In the genomic region with DNA sequence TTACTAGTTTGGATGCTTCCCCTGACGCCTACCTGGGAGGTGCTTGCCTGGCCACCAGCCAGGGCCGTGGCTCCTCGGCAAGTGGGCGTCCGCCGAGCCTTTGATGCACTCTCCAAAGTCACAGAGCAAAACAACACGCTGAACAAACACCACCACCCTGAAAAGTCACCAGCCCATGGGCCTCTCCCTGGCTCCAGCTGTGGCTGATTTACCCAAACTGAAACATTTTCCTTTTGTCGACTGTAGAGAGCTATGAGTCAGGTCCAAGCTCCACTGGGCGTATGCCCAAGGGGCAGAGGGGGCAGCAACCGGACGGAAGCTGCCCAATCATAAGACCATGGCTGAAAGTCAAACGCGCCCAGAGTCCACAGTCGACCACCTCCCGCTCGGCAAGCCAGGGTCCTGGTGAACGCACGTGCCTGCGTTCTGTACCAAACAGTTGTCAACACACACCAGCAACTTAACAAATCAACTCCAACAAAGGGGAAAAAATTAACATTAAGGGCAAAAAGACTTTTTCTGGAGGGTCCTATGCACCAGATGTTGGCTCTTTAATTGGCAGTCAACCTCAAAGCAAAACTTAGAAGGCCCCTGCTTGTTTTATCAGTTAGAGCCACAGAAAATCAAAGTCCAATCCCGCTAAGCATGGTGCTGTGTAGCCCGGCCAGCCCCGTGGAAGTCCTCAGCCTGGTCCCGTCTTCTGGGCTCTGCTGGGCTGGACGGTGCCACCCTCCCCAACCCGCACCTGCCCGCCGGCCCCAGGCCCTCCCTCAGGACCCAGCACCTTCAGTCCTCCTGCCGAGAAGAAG, we compare ENCODE assay signal across 1 cellular context.
TF ChIP-seq lines count a peak whose summit lies in the region.

No MANE protein-coding gene starts in this region.

TF ChIP-seq in HepG2, 621 proteins besides CTCF, POLR2A, EP300 and RAD21 (continued from another document and continues in another):
- TF ChIP-seq, protein P1, sequence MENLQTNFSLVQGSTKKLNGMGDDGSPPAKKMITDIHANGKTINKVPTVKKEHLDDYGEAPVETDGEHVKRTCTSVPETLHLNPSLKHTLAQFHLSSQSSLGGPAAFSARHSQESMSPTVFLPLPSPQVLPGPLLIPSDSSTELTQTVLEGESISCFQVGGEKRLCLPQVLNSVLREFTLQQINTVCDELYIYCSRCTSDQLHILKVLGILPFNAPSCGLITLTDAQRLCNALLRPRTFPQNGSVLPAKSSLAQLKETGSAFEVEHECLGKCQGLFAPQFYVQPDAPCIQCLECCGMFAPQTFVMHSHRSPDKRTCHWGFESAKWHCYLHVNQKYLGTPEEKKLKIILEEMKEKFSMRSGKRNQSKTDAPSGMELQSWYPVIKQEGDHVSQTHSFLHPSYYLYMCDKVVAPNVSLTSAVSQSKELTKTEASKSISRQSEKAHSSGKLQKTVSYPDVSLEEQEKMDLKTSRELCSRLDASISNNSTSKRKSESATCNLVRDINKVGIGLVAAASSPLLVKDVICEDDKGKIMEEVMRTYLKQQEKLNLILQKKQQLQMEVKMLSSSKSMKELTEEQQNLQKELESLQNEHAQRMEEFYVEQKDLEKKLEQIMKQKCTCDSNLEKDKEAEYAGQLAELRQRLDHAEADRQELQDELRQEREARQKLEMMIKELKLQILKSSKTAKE (CRISPR knock-in tag; IDR thresholded peaks at IDR 0.05; ENCODE audit: borderline replicate concordance) = peak; percentile 91
- TF ChIP-seq, protein P2, sequence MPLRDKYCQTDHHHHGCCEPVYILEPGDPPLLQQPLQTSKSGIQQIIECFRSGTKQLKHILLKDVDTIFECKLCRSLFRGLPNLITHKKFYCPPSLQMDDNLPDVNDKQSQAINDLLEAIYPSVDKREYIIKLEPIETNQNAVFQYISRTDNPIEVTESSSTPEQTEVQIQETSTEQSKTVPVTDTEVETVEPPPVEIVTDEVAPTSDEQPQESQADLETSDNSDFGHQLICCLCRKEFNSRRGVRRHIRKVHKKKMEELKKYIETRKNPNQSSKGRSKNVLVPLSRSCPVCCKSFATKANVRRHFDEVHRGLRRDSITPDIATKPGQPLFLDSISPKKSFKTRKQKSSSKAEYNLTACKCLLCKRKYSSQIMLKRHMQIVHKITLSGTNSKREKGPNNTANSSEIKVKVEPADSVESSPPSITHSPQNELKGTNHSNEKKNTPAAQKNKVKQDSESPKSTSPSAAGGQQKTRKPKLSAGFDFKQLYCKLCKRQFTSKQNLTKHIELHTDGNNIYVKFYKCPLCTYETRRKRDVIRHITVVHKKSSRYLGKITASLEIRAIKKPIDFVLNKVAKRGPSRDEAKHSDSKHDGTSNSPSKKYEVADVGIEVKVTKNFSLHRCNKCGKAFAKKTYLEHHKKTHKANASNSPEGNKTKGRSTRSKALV (CRISPR knock-in tag; IDR thresholded peaks at IDR 0.05) = peak; percentile 90
- TF ChIP-seq TAF15 (IDR thresholded peaks at IDR 0.05; ENCODE audit: low read depth, low read length, poor library complexity, severe bottlenecking) (no peak), SP2 (CRISPR knock-in tag; IDR thresholded peaks at IDR 0.05) (no peak), ZNF33B (CRISPR knock-in tag; IDR thresholded peaks at IDR 0.05) (peak; percentile 90; the same call in 1 of the 2 replicates), JUND (CRISPR knock-in tag; IDR thresholded peaks at IDR 0.05) (peak; percentile 89; the same call in 1 of the 2 replicates), ZBTB7B (CRISPR knock-in tag; IDR thresholded peaks at IDR 0.05) (peak; percentile 100), NKX3-1 (CRISPR knock-in tag; IDR thresholded peaks at IDR 0.05) (peak; percentile 76), KLF13 (CRISPR knock-in tag; IDR thresholded peaks at IDR 0.05) (no peak), ZNF713 (CRISPR knock-in tag; IDR thresholded peaks at IDR 0.05) (no peak), TSC22D2 (CRISPR knock-in tag; IDR thresholded peaks at IDR 0.05; ENCODE audit: borderline replicate concordance) (peak; percentile 91; the same call in 1 of the 2 replicates), GATAD2A (CRISPR knock-in tag; IDR thresholded peaks at IDR 0.05) (peak; percentile 97), ZNF598 (CRISPR knock-in tag; IDR thresholded peaks at IDR 0.05; ENCODE audit: borderline replicate concordance) (peak; percentile 79; the same call in 1 of the 2 replicates), MZF1 (CRISPR knock-in tag; IDR thresholded peaks at IDR 0.05; ENCODE audit: borderline replicate concordance) (no peak), ZNF550 (CRISPR knock-in tag; IDR thresholded peaks at IDR 0.05; ENCODE audit: borderline replicate concordance) (peak; percentile 69; the same call in 1 of the 2 replicates), ZNF780A (CRISPR knock-in tag; IDR thresholded peaks at IDR 0.05) (no peak), ZNF737 (CRISPR knock-in tag; IDR thresholded peaks at IDR 0.05; ENCODE audit: borderline replicate concordance) (no peak; the same call in 1 of the 2 replicates)
- TF ChIP-seq, protein P3, sequence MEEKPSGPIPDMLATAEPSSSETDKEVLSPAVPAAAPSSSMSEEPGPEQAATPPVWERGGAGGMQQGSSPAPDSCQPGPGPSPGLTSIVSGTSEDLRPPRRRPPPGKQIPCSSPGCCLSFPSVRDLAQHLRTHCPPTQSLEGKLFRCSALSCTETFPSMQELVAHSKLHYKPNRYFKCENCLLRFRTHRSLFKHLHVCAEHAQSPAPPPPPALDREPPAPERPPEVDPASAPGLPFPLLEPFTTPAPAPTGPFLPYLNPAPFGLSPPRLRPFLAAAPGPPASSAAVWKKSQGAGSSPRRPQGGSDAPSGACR (CRISPR knock-in tag; IDR thresholded peaks at IDR 0.05) = peak; percentile 96
- TF ChIP-seq, protein P4, sequence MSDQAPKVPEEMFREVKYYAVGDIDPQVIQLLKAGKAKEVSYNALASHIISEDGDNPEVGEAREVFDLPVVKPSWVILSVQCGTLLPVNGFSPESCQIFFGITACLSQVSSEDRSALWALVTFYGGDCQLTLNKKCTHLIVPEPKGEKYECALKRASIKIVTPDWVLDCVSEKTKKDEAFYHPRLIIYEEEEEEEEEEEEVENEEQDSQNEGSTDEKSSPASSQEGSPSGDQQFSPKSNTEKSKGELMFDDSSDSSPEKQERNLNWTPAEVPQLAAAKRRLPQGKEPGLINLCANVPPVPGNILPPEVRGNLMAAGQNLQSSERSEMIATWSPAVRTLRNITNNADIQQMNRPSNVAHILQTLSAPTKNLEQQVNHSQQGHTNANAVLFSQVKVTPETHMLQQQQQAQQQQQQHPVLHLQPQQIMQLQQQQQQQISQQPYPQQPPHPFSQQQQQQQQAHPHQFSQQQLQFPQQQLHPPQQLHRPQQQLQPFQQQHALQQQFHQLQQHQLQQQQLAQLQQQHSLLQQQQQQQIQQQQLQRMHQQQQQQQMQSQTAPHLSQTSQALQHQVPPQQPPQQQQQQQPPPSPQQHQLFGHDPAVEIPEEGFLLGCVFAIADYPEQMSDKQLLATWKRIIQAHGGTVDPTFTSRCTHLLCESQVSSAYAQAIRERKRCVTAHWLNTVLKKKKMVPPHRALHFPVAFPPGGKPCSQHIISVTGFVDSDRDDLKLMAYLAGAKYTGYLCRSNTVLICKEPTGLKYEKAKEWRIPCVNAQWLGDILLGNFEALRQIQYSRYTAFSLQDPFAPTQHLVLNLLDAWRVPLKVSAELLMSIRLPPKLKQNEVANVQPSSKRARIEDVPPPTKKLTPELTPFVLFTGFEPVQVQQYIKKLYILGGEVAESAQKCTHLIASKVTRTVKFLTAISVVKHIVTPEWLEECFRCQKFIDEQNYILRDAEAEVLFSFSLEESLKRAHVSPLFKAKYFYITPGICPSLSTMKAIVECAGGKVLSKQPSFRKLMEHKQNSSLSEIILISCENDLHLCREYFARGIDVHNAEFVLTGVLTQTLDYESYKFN (CRISPR knock-in tag; conservative IDR thresholded peaks at IDR 0.05) = peak; percentile 98
- TF ChIP-seq, protein P5, sequence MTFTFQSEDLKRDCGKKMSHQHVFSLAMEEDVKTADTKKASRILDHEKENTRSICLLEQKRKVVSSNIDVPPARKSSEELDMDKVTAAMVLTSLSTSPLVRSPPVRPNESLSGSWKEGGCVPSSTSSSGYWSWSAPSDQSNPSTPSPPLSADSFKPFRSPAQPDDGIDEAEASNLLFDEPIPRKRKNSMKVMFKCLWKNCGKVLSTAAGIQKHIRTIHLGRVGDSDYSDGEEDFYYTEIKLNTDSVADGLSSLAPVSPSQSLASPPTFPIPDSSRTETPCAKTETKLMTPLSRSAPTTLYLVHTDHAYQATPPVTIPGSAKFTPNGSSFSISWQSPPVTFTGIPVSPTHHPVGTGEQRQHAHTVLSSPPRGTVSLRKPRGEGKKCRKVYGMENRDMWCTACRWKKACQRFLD (CRISPR knock-in tag; IDR thresholded peaks at IDR 0.05; ENCODE audit: borderline replicate concordance) = no peak; the same call in 1 of the 2 replicates
- TF ChIP-seq, protein P6, sequence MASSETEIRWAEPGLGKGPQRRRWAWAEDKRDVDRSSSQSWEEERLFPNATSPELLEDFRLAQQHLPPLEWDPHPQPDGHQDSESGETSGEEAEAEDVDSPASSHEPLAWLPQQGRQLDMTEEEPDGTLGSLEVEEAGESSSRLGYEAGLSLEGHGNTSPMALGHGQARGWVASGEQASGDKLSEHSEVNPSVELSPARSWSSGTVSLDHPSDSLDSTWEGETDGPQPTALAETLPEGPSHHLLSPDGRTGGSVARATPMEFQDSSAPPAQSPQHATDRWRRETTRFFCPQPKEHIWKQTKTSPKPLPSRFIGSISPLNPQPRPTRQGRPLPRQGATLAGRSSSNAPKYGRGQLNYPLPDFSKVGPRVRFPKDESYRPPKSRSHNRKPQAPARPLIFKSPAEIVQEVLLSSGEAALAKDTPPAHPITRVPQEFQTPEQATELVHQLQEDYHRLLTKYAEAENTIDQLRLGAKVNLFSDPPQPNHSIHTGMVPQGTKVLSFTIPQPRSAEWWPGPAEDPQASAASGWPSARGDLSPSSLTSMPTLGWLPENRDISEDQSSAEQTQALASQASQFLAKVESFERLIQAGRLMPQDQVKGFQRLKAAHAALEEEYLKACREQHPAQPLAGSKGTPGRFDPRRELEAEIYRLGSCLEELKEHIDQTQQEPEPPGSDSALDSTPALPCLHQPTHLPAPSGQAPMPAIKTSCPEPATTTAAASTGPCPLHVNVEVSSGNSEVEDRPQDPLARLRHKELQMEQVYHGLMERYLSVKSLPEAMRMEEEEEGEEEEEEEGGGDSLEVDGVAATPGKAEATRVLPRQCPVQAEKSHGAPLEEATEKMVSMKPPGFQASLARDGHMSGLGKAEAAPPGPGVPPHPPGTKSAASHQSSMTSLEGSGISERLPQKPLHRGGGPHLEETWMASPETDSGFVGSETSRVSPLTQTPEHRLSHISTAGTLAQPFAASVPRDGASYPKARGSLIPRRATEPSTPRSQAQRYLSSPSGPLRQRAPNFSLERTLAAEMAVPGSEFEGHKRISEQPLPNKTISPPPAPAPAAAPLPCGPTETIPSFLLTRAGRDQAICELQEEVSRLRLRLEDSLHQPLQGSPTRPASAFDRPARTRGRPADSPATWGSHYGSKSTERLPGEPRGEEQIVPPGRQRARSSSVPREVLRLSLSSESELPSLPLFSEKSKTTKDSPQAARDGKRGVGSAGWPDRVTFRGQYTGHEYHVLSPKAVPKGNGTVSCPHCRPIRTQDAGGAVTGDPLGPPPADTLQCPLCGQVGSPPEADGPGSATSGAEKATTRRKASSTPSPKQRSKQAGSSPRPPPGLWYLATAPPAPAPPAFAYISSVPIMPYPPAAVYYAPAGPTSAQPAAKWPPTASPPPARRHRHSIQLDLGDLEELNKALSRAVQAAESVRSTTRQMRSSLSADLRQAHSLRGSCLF (CRISPR knock-in tag; IDR thresholded peaks at IDR 0.05; ENCODE audit: borderline replicate concordance) = peak; percentile 64; the same call in 1 of the 2 replicates
- TF ChIP-seq, protein P7, sequence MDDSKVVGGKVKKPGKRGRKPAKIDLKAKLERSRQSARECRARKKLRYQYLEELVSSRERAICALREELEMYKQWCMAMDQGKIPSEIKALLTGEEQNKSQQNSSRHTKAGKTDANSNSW (CRISPR knock-in tag; IDR thresholded peaks at IDR 0.05; ENCODE audit: borderline replicate concordance) = peak; percentile 69; the same call in 1 of the 2 replicates
- TF ChIP-seq, protein P8, sequence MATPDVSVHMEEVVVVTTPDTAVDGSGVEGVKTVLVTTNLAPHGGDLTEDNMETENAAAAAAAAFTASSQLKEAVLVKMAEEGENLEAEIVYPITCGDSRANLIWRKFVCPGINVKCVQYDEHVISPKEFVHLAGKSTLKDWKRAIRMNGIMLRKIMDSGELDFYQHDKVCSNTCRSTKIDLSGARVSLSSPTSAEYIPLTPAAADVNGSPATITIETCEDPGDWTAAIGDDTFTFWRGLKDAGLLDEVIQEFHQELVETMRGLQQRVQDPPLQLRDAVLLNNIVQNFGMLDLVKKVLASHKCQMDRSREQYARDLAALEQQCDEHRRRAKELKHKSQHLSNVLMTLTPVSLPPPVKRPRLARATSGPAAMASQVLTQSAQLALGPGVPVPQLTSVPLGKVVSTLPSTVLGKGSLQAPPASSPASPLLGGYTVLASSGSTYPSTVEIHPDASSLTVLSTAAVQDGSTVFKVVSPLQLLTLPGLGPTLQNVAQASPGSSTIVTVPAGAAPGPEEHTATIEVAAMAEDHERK (CRISPR knock-in tag; IDR thresholded peaks at IDR 0.05; ENCODE audit: low read depth) = peak; percentile 28; the same call in 1 of the 2 replicates
- TF ChIP-seq, protein P9, sequence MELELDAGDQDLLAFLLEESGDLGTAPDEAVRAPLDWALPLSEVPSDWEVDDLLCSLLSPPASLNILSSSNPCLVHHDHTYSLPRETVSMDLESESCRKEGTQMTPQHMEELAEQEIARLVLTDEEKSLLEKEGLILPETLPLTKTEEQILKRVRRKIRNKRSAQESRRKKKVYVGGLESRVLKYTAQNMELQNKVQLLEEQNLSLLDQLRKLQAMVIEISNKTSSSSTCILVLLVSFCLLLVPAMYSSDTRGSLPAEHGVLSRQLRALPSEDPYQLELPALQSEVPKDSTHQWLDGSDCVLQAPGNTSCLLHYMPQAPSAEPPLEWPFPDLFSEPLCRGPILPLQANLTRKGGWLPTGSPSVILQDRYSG (CRISPR knock-in tag; IDR thresholded peaks at IDR 0.05) = no peak
- TF ChIP-seq, protein P10, sequence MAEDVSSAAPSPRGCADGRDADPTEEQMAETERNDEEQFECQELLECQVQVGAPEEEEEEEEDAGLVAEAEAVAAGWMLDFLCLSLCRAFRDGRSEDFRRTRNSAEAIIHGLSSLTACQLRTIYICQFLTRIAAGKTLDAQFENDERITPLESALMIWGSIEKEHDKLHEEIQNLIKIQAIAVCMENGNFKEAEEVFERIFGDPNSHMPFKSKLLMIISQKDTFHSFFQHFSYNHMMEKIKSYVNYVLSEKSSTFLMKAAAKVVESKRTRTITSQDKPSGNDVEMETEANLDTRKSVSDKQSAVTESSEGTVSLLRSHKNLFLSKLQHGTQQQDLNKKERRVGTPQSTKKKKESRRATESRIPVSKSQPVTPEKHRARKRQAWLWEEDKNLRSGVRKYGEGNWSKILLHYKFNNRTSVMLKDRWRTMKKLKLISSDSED (CRISPR knock-in tag; IDR thresholded peaks at IDR 0.05) = no peak
- TF ChIP-seq, protein P11, sequence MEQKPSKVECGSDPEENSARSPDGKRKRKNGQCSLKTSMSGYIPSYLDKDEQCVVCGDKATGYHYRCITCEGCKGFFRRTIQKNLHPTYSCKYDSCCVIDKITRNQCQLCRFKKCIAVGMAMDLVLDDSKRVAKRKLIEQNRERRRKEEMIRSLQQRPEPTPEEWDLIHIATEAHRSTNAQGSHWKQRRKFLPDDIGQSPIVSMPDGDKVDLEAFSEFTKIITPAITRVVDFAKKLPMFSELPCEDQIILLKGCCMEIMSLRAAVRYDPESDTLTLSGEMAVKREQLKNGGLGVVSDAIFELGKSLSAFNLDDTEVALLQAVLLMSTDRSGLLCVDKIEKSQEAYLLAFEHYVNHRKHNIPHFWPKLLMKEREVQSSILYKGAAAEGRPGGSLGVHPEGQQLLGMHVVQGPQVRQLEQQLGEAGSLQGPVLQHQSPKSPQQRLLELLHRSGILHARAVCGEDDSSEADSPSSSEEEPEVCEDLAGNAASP (CRISPR knock-in tag; IDR thresholded peaks at IDR 0.05; ENCODE audit: borderline replicate concordance) = peak; percentile 60
- TF ChIP-seq, protein P12, sequence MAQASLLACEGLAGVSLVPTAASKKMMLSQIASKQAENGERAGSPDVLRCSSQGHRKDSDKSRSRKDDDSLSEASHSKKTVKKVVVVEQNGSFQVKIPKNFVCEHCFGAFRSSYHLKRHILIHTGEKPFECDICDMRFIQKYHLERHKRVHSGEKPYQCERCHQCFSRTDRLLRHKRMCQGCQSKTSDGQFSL (CRISPR knock-in tag; IDR thresholded peaks at IDR 0.05) = peak; percentile 79; the same call in 1 of the 2 replicates
